Comparison of ENCODE assay signal across 11 cellular contexts in the genomic region with DNA sequence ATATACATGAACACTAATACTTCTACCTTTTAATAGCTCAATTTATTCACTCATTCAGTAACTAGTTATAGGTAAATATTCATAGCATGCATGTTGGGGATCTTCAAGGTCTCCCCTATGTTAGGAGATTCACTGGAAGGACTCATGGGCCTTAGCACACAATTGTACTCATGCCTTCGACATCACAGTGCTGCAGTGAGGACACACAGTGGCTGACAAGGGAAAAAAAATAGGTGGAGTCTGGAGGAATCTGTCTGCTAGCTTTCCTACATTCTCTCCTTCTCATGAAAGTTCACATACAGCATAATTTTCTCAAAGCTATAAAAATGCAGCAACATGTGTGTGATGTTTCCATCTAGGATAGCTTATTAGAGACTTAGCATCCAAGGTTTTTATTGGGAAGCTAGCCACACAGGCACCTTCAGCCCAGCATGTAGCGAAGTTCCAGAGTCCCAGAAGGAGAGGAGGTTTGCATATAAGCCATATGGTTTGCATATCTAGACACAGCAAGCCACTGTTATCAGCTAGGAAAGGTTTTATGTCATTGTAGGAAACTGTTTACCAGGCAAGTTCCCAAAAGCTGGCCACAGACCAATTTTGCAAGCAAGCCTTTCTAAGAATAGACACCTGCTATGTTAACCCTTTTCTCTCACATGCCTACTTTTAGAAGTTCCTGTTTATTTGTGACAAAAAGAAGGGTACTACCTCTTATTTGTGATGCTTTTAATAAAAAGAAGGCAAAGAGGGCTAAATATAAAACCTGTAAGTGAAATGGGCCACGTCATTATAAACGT. TPM values are rescaled to one million over a fixed set of nuclear protein-coding genes. Genes with fewer than 3 reads are reported as not detected.
A peak's percentile ranks its signal among the peaks of the same experiment; 100 is the strongest.
DNase-seq lines count a peak whose midpoint lies in the region; ATAC-seq, FAIRE-seq and TF ChIP-seq lines count a peak whose summit lies in the region.
"Had no signal": no experiment of that assay in that cellular context is flagged by ENCODE, and none has a peak within 500 bp of the region (broad histone marks: within the 10 kb centered on the region; RNA-seq: fewer than 3 reads in every experiment).

No MANE protein-coding gene starts in this region.

- peak; percentile 28 for ATAC-seq in HG03135 (IDR thresholded peaks at IDR 0.05; ENCODE audit: unreplicated experiment)
- no peak for ATAC-seq in CD8-positive, alpha-beta T cell

- no peaks in the 10 kb centered on the region for H3K4me1 ChIP-seq in A673 (ENCODE audit: insufficient read depth, low read length, poor library complexity, severe bottlenecking)
- H3K4me1 ChIP-seq in effector memory CD4-positive, alpha-beta T cell (ENCODE audit: control insufficient read depth, insufficient read depth, low read length, poor library complexity, severe bottlenecking), result no peaks in the 10 kb centered on the region
- no peaks in the 10 kb centered on the region for H3K4me1 ChIP-seq in suprapubic skin
- H3K4me1 ChIP-seq in CD8-positive, alpha-beta T cell (ENCODE audit: insufficient read depth, low read length), result no peaks in the 10 kb centered on the region

- H3K27me3 ChIP-seq in A673 (replicated peaks; ENCODE audit: insufficient read depth, low read depth, low read length, poor library complexity) (no peaks in the 10 kb centered on the region), suprapubic skin (no peaks in the 10 kb centered on the region)
- H3K27me3 ChIP-seq in effector memory CD4-positive, alpha-beta T cell (replicated peaks; ENCODE audit: control insufficient read depth, insufficient read depth, low read length, poor library complexity, severe bottlenecking), result no peaks in the 10 kb centered on the region
- H3K27me3 ChIP-seq in CD8-positive, alpha-beta T cell (ENCODE audit: insufficient read depth, low read length), result no peaks in the 10 kb centered on the region

- H3K27ac ChIP-seq in A673 (ENCODE audit: low read depth, low read length, poor library complexity, severe bottlenecking), result no peak overlapping the region
- H3K27ac ChIP-seq in effector memory CD4-positive, alpha-beta T cell (ENCODE audit: insufficient read depth, low read length, poor library complexity, severe bottlenecking), result no peak overlapping the region
- H3K27ac ChIP-seq in suprapubic skin, result no peak overlapping the region
- H3K27ac ChIP-seq in CD8-positive, alpha-beta T cell (ENCODE audit: low read depth, low read length), result no peak overlapping the region

- POLR2A ChIA-PET in A673 (lab: Charles Lee; ENCODE audit: low non-redundant PET), result no interaction called here
- POLR2A ChIA-PET in CD8-positive, alpha-beta T cell (lab: Charles Lee), result interaction anchor here (0.6 kb wide), 1 partner anchor 11 kb away, joined by 3 read pairs; no protein-coding TSS in a partner anchor

- TF ChIP-seq EP300 in suprapubic skin (IDR thresholded peaks at IDR 0.05), result no peak

- H3K27me3 Mint-ChIP-seq in CD8-positive, alpha-beta T cell (ENCODE audit: low read depth), result peaks cover 7% of the 10 kb centered on the region

- no peak overlapping the region for H3K27ac Mint-ChIP-seq in CD8-positive, alpha-beta T cell

- H3K9me3 Mint-ChIP-seq in CD8-positive, alpha-beta T cell, result no peaks in the 10 kb centered on the region

- H3K36me3 ChIP-seq in A673 (ENCODE audit: insufficient read depth, low read length, poor library complexity, severe bottlenecking) (no peaks in the 10 kb centered on the region), suprapubic skin (no peaks in the 10 kb centered on the region)
- H3K36me3 ChIP-seq in effector memory CD4-positive, alpha-beta T cell (ENCODE audit: control insufficient read depth, insufficient read depth, low read length), result no peaks in the 10 kb centered on the region
- no peaks in the 10 kb centered on the region for H3K36me3 ChIP-seq in CD8-positive, alpha-beta T cell (ENCODE audit: insufficient read depth, low read length)

- TF ChIP-seq CTCF in A673 (conservative IDR thresholded peaks at IDR 0.05; ENCODE audit: low read depth, low read length), result 0 out of 2 replicates have a peak, but pooled peaks have one; percentile 26
- TF ChIP-seq CTCF in suprapubic skin (IDR thresholded peaks at IDR 0.05), result no peak
- no peak for TF ChIP-seq CTCF in CD8-positive, alpha-beta T cell (IDR thresholded peaks at IDR 0.05)

- intact Hi-C loops in A673 (cut with micrococcal nuclease; ENCODE audit: unreplicated experiment), result no loop called here
- intact Hi-C loops in CD8-positive, alpha-beta T cell (cut with DNase I, micrococcal nuclease), result no loop called here

- H3K4me3 ChIP-seq in A673 (ENCODE audit: low read depth, low read length, poor library complexity, severe bottlenecking) (no peak overlapping the region), suprapubic skin (no peak overlapping the region)
- no peak overlapping the region for H3K4me3 ChIP-seq in effector memory CD4-positive, alpha-beta T cell (ENCODE audit: insufficient read depth, low read depth, low read length, poor library complexity, severe bottlenecking)
- no peak overlapping the region for H3K4me3 ChIP-seq in CD8-positive, alpha-beta T cell (ENCODE audit: low read depth, low read length)

- H3K4me3 Mint-ChIP-seq in CD8-positive, alpha-beta T cell, result no peak overlapping the region

- no peak for TF ChIP-seq POLR2A in suprapubic skin (IDR thresholded peaks at IDR 0.05)

- no TSS peak for BruUV-seq in A673 (replicated peaks; lab: Mats Ljungman, UMichigan)

- peak; percentile 63 for FAIRE-seq in GM19239 (lab: Jason Lieb, UNC)
- FAIRE-seq: H54 had no signal

- no peak for DNase-seq in A673 (ENCODE audit: low spot score)
- DNase-seq in GM19239 (ENCODE audit: insufficient read length, low spot score), result no peak
- peak; percentile 70 for DNase-seq in OCI-M2 (lab: John Stamatoyannopoulos, UW; ENCODE audit: unreplicated experiment)
- no peak for DNase-seq in effector memory CD4-positive, alpha-beta T cell
- no peak for DNase-seq in suprapubic skin (ENCODE audit: low spot score in 2 of 2)
- DNase-seq in NCI-H510A treated with DMSO at 0.1 percent for 48 hours (lab: John Stamatoyannopoulos, UW), result no peak
- DNase-seq in CD8-positive, alpha-beta T cell, result no peak
- DNase-seq: activated CD4-positive, alpha-beta T cell treated with anti-CD3 and anti-CD28 coated beads for 4 hours had no signal

- H3K36me3 Mint-ChIP-seq in CD8-positive, alpha-beta T cell, result no peaks in the 10 kb centered on the region

- peaks cover 6% of the 10 kb centered on the region for H3K4me1 Mint-ChIP-seq in CD8-positive, alpha-beta T cell (ENCODE audit: low read depth)

- H3K9me3 ChIP-seq in A673 (ENCODE audit: low read depth, low read length, poor library complexity, severe bottlenecking) (no peaks in the 10 kb centered on the region), suprapubic skin (no peaks in the 10 kb centered on the region)
- no peaks in the 10 kb centered on the region for H3K9me3 ChIP-seq in effector memory CD4-positive, alpha-beta T cell (ENCODE audit: control insufficient read depth, low read length)
- H3K9me3 ChIP-seq in CD8-positive, alpha-beta T cell (ENCODE audit: low read length), result no peaks in the 10 kb centered on the region

- CTCF ChIA-PET in A673 (lab: Charles Lee), result no interaction called here
- CTCF ChIA-PET in CD8-positive, alpha-beta T cell (lab: Charles Lee), result interaction anchor here (1.2 to 1.7 kb wide), 2 partner anchors 9 to 11 kb away, joined by 3 to 5 read pairs; no protein-coding TSS in a partner anchor

- 48% methylated on average over 4 of the region's 4 CpGs for WGBS in suprapubic skin

RNA-seq across cellular contexts. Expression of a gene that starts 46.4 kb away (rescaled TPM):
- 0.68 and 0.88 TPM in 2 replicates for total RNA-seq in A673 (2021)
- not detected for total RNA-seq in suprapubic skin
- total RNA-seq in CD8-positive, alpha-beta T cell, result not detected
- total RNA-seq: pulmonary artery endothelial cell had no signal
